In genomic region chr1:233279971-233280370, GRCh38 we compare ENCODE assay signal across 31 cellular contexts.
"Had no signal": no experiment of that assay in that cellular context is flagged by ENCODE, and none has a peak within 500 bp of the region (broad histone marks: within the 10 kb centered on the region; RNA-seq: fewer than 3 reads in every experiment).

No MANE protein-coding gene starts in this region.

- ATAC-seq: activated CD8-positive, alpha-beta memory T cell treated with anti-CD3 and anti-CD28 coated beads, Interleukin-2, amount 10 ng/mL, durations not matched to agents 7 days and 5 days; activated CD8-positive, alpha-beta T cell treated with anti-CD3 and anti-CD28 coated beads, Interleukin-2, amount 10 ng/mL, durations not matched to agents 7 days and 5 days; activated naive CD4-positive, alpha-beta T cell treated with anti-CD3 and anti-CD28 coated beads, Interleukin-2, amount 50 U/mL, for 72 hours; foreskin keratinocyte; gastrocnemius medialis; heart right ventricle; T-cell had no signal

- H3K27me3 Mint-ChIP-seq: activated CD4-positive, alpha-beta memory T cell treated with anti-CD3 and anti-CD28 coated beads for 36 hours; activated CD8-positive, alpha-beta memory T cell treated with anti-CD3 and anti-CD28 coated beads, Interleukin-2, amount 10 ng/mL, durations not matched to agents 7 days and 5 days; activated naive CD8-positive, alpha-beta T cell treated with anti-CD3 and anti-CD28 coated beads, Interleukin-2, amount 10 ng/mL, durations not matched to agents 7 days and 5 days; dendritic cell treated with granulocyte-macrophage colony-stimulating factor and Interleukin-4, amounts not matched to agents 40 ng/mL and 50 ng/mL, for 4 days; T-cell had no signal

- H3K4me3 ChIP-seq: ascending aorta, breast epithelium, cardiac muscle cell, coronary artery, dorsolateral prefrontal cortex, esophagus muscularis mucosa, gastrocnemius medialis, heart right ventricle, hepatocyte had no signal

- H3K4me3 Mint-ChIP-seq: activated CD4-positive, alpha-beta memory T cell treated with anti-CD3 and anti-CD28 coated beads for 36 hours; activated CD8-positive, alpha-beta memory T cell treated with anti-CD3 and anti-CD28 coated beads, Interleukin-2, amount 10 ng/mL, durations not matched to agents 7 days and 5 days; activated CD8-positive, alpha-beta T cell treated with anti-CD3 and anti-CD28 coated beads, Interleukin-2, amount 10 ng/mL, durations not matched to agents 7 days and 5 days; activated naive CD8-positive, alpha-beta T cell treated with anti-CD3 and anti-CD28 coated beads, Interleukin-2, amount 10 ng/mL, durations not matched to agents 7 days and 5 days; activated T-helper 1 cell treated with anti-CD3 and anti-CD28 coated beads, Interleukin-12 subunit alpha, Interleukin-12 subunit beta, Interleukin-2, Interleukin-4 antibody, amounts not matched to agents 30 ng/mL and 10 ng/mL and 1 ng/mL, durations not matched to agents 14 hours and 24 hours and 36 hours; brain; dendritic cell treated with granulocyte-macrophage colony-stimulating factor and Interleukin-4, amounts not matched to agents 40 ng/mL and 50 ng/mL, for 4 days; T-cell; T-helper 1 cell treated with Interleukin-12 subunit alpha and Interleukin-12 subunit beta and Interleukin-4 antibody, amounts not matched to agents 30 μg/mL and 1 μg/mL, for 36 hours had no signal

- H3K36me3 ChIP-seq: ascending aorta, breast epithelium, cardiac muscle cell, esophagus muscularis mucosa, gastrocnemius medialis, heart right ventricle had no signal

- H3K27ac Mint-ChIP-seq: activated CD4-positive, alpha-beta memory T cell treated with anti-CD3 and anti-CD28 coated beads for 36 hours; activated CD8-positive, alpha-beta memory T cell treated with anti-CD3 and anti-CD28 coated beads, Interleukin-2, amount 10 ng/mL, durations not matched to agents 7 days and 5 days; activated CD8-positive, alpha-beta T cell treated with anti-CD3 and anti-CD28 coated beads, Interleukin-2, amount 10 ng/mL, durations not matched to agents 7 days and 5 days; activated naive CD4-positive, alpha-beta T cell treated with anti-CD3 and anti-CD28 coated beads, Interleukin-2, amount 50 U/mL, for 72 hours; activated naive CD8-positive, alpha-beta T cell treated with anti-CD3 and anti-CD28 coated beads, Interleukin-2, amount 10 ng/mL, durations not matched to agents 7 days and 5 days; activated T-helper 1 cell treated with anti-CD3 and anti-CD28 coated beads, Interleukin-12 subunit alpha, Interleukin-12 subunit beta, Interleukin-2, Interleukin-4 antibody, amounts not matched to agents 30 ng/mL and 10 ng/mL and 1 ng/mL, durations not matched to agents 14 hours and 24 hours and 36 hours; activated T-helper 2 cell treated with anti-CD3 and anti-CD28 coated beads, Interferon-gamma antibody, Interleukin-2, Interleukin-4, amounts not matched to agents 10 μg/mL and 5 μg/mL and 100 μg/mL, durations not matched to agents 14 hours and 24 hours and 36 hours; brain; dendritic cell treated with granulocyte-macrophage colony-stimulating factor and Interleukin-4, amounts not matched to agents 40 ng/mL and 50 ng/mL, for 4 days; T-cell; T-helper 1 cell treated with Interleukin-12 subunit alpha and Interleukin-12 subunit beta and Interleukin-4 antibody, amounts not matched to agents 30 μg/mL and 1 μg/mL, for 36 hours had no signal

- H3K4me1 Mint-ChIP-seq: brain had no signal

- DNase-seq: activated CD4-positive, alpha-beta memory T cell treated with anti-CD3 and anti-CD28 coated beads for 36 hours; activated CD4-positive, alpha-beta T cell treated with anti-CD3 and anti-CD28 coated beads for 48 hours; activated CD4-positive, alpha-beta T cell treated with anti-CD3 and anti-CD28 coated beads, Interleukin-2, amount 50 U/mL, for 1 hour; activated CD8-positive, alpha-beta memory T cell treated with anti-CD3 and anti-CD28 coated beads, Interleukin-2, amount 10 ng/mL, durations not matched to agents 7 days and 5 days; activated CD8-positive, alpha-beta memory T cell treated with anti-CD3 and anti-CD28 coated beads, Interleukin-2, amount 50 U/mL, for 4 hours; activated CD8-positive, alpha-beta T cell treated with anti-CD3 and anti-CD28 coated beads, Interleukin-2, amount 10 ng/mL, durations not matched to agents 7 days and 5 days; activated effector memory CD4-positive, alpha-beta T cell treated with anti-CD3 and anti-CD28 coated beads, Interleukin-2, amount 50 U/mL, for 16 hours; activated naive CD8-positive, alpha-beta T cell treated with anti-CD3 and anti-CD28 coated beads, Interleukin-2, amount 10 ng/mL, durations not matched to agents 7 days and 5 days; activated T-cell treated with anti-CD3 and anti-CD28 coated beads, Interleukin-2, amount 50 U/mL, for 1 hour; activated T-cell treated with anti-CD3 and anti-CD28 coated beads, Interleukin-2, amount 50 U/mL, for 48 hours; central memory CD4-positive, alpha-beta T cell; dorsolateral prefrontal cortex; effector memory CD4-positive, alpha-beta T cell; erythroblast; foreskin keratinocyte; gastrocnemius medialis; heart right ventricle; SW 1271; T-cell had no signal

- H3K9me3 ChIP-seq: ascending aorta, breast epithelium, esophagus muscularis mucosa, gastrocnemius medialis, heart right ventricle had no signal

- H3K27ac ChIP-seq: ascending aorta, breast epithelium, cardiac muscle cell, coronary artery, dorsolateral prefrontal cortex, esophagus muscularis mucosa, foreskin keratinocyte, gastrocnemius medialis, heart right ventricle, hepatocyte had no signal

- H3K9me3 Mint-ChIP-seq: activated CD4-positive, alpha-beta memory T cell treated with anti-CD3 and anti-CD28 coated beads for 36 hours; activated naive CD4-positive, alpha-beta T cell treated with anti-CD3 and anti-CD28 coated beads, Interleukin-2, amount 50 U/mL, for 72 hours; activated T-helper 1 cell treated with anti-CD3 and anti-CD28 coated beads, Interleukin-12 subunit alpha, Interleukin-12 subunit beta, Interleukin-2, Interleukin-4 antibody, amounts not matched to agents 30 ng/mL and 10 ng/mL and 1 ng/mL, durations not matched to agents 14 hours and 24 hours and 36 hours; activated T-helper 2 cell treated with anti-CD3 and anti-CD28 coated beads, Interferon-gamma antibody, Interleukin-2, Interleukin-4, amounts not matched to agents 10 μg/mL and 5 μg/mL and 100 μg/mL, durations not matched to agents 14 hours and 24 hours and 36 hours; brain; dendritic cell treated with granulocyte-macrophage colony-stimulating factor and Interleukin-4, amounts not matched to agents 40 ng/mL and 50 ng/mL, for 4 days; T-cell; T-helper 1 cell treated with Interleukin-12 subunit alpha and Interleukin-12 subunit beta and Interleukin-4 antibody, amounts not matched to agents 30 μg/mL and 1 μg/mL, for 36 hours had no signal

- H3K4me1 ChIP-seq: ascending aorta, breast epithelium, esophagus muscularis mucosa, foreskin keratinocyte, gastrocnemius medialis had no signal
